ENCODE assay signal across 23 cellular contexts in genomic region chr15:27696530-27696929, GRCh38.
"Had no signal": no experiment of that assay in that cellular context is flagged by ENCODE, and none has a peak within 500 bp of the region (broad histone marks: within the 10 kb centered on the region; RNA-seq: fewer than 3 reads in every experiment).

No MANE protein-coding gene starts in this region.

- H3K4me1 ChIP-seq: breast epithelium, Peyer's patch had no signal

- H3K27ac ChIP-seq: breast epithelium, Peyer's patch, RWPE1 had no signal

- H3K4me3 ChIP-seq: breast epithelium, Peyer's patch had no signal

- DNase-seq: activated CD4-positive, alpha-beta T cell treated with anti-CD3 and anti-CD28 coated beads for 48 hours; activated CD4-positive, alpha-beta T cell treated with anti-CD3 and anti-CD28 coated beads, Interleukin-2, amount 50 U/mL, for 4 hours; activated CD4-positive, CD25-positive, alpha-beta regulatory T cell treated with anti-CD3 and anti-CD28 coated beads, Interleukin-2, amount 50 U/mL, for 72 hours; activated CD8-positive, alpha-beta memory T cell treated with anti-CD3 and anti-CD28 coated beads, Interleukin-2, amount 50 U/mL, for 48 hours; activated CD8-positive, alpha-beta T cell treated with anti-CD3 and anti-CD28 coated beads, Interleukin-2, amount 10 ng/mL, durations not matched to agents 7 days and 5 days; activated T-cell treated with anti-CD3 and anti-CD28 coated beads, Interleukin-2, amount 50 U/mL, for 1 hour; aorta; central memory CD4-positive, alpha-beta T cell; Kasumi-1; KBM-7; NCI-H1105 treated with DMSO at 0.1 percent for 48 hours; NCI-H2081; NCI-H2171 treated with DMSO at 0.1 percent for 48 hours; NCI-H226; NCI-H526; NCI-H82; Peyer's patch; SHP77 treated with DMSO at 0.1 percent for 48 hours; T-helper 17 cell; T-helper 9 cell had no signal

- ATAC-seq: activated CD8-positive, alpha-beta T cell treated with anti-CD3 and anti-CD28 coated beads, Interleukin-2, amount 10 ng/mL, durations not matched to agents 7 days and 5 days; T-helper 17 cell; WTC11 had no signal

- H3K27me3 ChIP-seq: Peyer's patch had no signal

- H3K36me3 ChIP-seq: breast epithelium, Peyer's patch had no signal

- H3K9me3 ChIP-seq: breast epithelium, Peyer's patch had no signal
